19 cellular contexts compared by ENCODE assay signal in genomic region chr16:83915081-83915480, GRCh38. TPM values are rescaled to one million over a fixed set of nuclear protein-coding genes. Genes with fewer than 3 reads are reported as not detected.
DNase-seq lines count a peak whose midpoint lies in the region; ATAC-seq and TF ChIP-seq lines count a peak whose summit lies in the region.
"Had no signal": no experiment of that assay in that cellular context is flagged by ENCODE, and none has a peak within 500 bp of the region (broad histone marks: within the 10 kb centered on the region; RNA-seq: fewer than 3 reads in every experiment).

No MANE protein-coding gene starts in this region.

- no peak overlapping the region for H3K4me3 Mint-ChIP-seq in CD14-positive monocyte
- no peak overlapping the region for H3K4me3 Mint-ChIP-seq in GM23338
- no peak overlapping the region for H3K4me3 Mint-ChIP-seq in nephron progenitor cell
- H3K4me3 Mint-ChIP-seq in endodermal cell, result no peak overlapping the region
- H3K4me3 Mint-ChIP-seq: CD4-positive, CD25-positive, alpha-beta regulatory T cell had no signal

- no peaks in the 10 kb centered on the region for H3K27me3 ChIP-seq in GM23338 (ENCODE audit: insufficient read depth)
- no peaks in the 10 kb centered on the region for H3K27me3 ChIP-seq in aorta (ENCODE audit: control insufficient read depth in 1 of 2, insufficient read depth in 2 of 2, low read length in 1 of 2)
- no peaks in the 10 kb centered on the region for H3K27me3 ChIP-seq in endodermal cell (ENCODE audit: control insufficient read depth, insufficient read depth, low read length, poor library complexity, severe bottlenecking)
- H3K27me3 ChIP-seq: BLaER1 treated with 17β-estradiol and CSF1 and Interleukin-3, amounts not matched to agents 10 nM and 100 nM had no signal

- peaks cover 0 to 5% (median 2%) of the 10 kb centered on the region in 7 donors for H3K9me3 Mint-ChIP-seq in CD14-positive monocyte
- peaks cover 18% of the 10 kb centered on the region for H3K9me3 Mint-ChIP-seq in GM23338
- H3K9me3 Mint-ChIP-seq in nephron progenitor cell, result no peaks in the 10 kb centered on the region
- no peaks in the 10 kb centered on the region for H3K9me3 Mint-ChIP-seq in endodermal cell

- H3K4me1 ChIP-seq in GM23338 (ENCODE audit: insufficient read depth), result no peaks in the 10 kb centered on the region
- H3K4me1 ChIP-seq in aorta (ENCODE audit: control insufficient read depth in 1 of 2, insufficient read depth in 2 of 2, low read length in 2 of 2), result no peaks in the 10 kb centered on the region
- peaks cover 9% of the 10 kb centered on the region for H3K4me1 ChIP-seq in endodermal cell (ENCODE audit: control insufficient read depth, insufficient read depth, low read length)

- H3K27ac Mint-ChIP-seq in CD14-positive monocyte (no peak overlapping the region), GM23338 (no peak overlapping the region), nephron progenitor cell (peak overlapping the region; percentile 78), endodermal cell (no peak overlapping the region)

- peak; percentile 47 for DNase-seq in CD14-positive monocyte (ENCODE audit: low spot score)
- no peak for DNase-seq in GM23338 (ENCODE audit: low spot score)
- no peak for DNase-seq in nephron progenitor cell
- peak in 1 of 2 donors; percentile 71 for DNase-seq in aorta
- no peak for DNase-seq in activated naive CD4-positive, alpha-beta T cell (lab: John Stamatoyannopoulos, UW)
- no peak for DNase-seq in activated CD4-positive, alpha-beta T cell treated with anti-CD3 and anti-CD28 coated beads for 48 hours
- DNase-seq in endodermal cell, result no peak
- DNase-seq: 8988T; CD4-positive, CD25-positive, alpha-beta regulatory T cell; DND-41; EL; GM23248; HCEC 1CT; IMR-90; KBM-7 had no signal

- peaks cover 10% of the 10 kb centered on the region; the same call in 1 of the 2 replicates for H3K36me3 ChIP-seq in GM23338 (ENCODE audit: insufficient read depth)
- H3K36me3 ChIP-seq in aorta (ENCODE audit: control insufficient read depth in 1 of 2, insufficient read depth in 2 of 2, low read length in 1 of 2), result peaks cover 0 to 26% of the 10 kb centered on the region in 2 donors
- H3K36me3 ChIP-seq in endodermal cell (ENCODE audit: control insufficient read depth, insufficient read depth, low read length), result peaks cover 89% of the 10 kb centered on the region

- H3K27ac ChIP-seq in GM23338 (ENCODE audit: low read depth) (0 out of 2 replicates have a peak overlapping the region, but pooled peaks have one; percentile 69), aorta (ENCODE audit: low read depth in 1 of 2, low read length in 2 of 2) (no peak overlapping the region), endodermal cell (ENCODE audit: low read depth, low read length) (no peak overlapping the region)
- H3K27ac ChIP-seq: BLaER1 treated with 17β-estradiol and CSF1 and Interleukin-3, amounts not matched to agents 10 nM and 100 nM; GM23248; HL-60 had no signal

- no peak overlapping the region for H3K9ac ChIP-seq in endodermal cell (ENCODE audit: extremely low read depth, low read length, poor library complexity, severe bottlenecking)
- H3K9ac ChIP-seq: GM23248 had no signal

- no peaks in the 10 kb centered on the region for H3K4me1 Mint-ChIP-seq in CD14-positive monocyte
- peaks cover 2% of the 10 kb centered on the region; the same call in 1 of the 3 replicates for H3K4me1 Mint-ChIP-seq in GM23338
- peaks cover 43% of the 10 kb centered on the region for H3K4me1 Mint-ChIP-seq in nephron progenitor cell
- peaks cover 21% of the 10 kb centered on the region for H3K4me1 Mint-ChIP-seq in endodermal cell

- ATAC-seq in GM23338, result no peak
- ATAC-seq in aorta (ENCODE audit: low FRiP score), result peak; percentile 30
- ATAC-seq: GM12878 had no signal

- TF ChIP-seq CTCF in CD14-positive monocyte (IDR thresholded peaks at IDR 0.05), result no peak
- TF ChIP-seq CTCF in GM23338 (conservative IDR thresholded peaks at IDR 0.05; ENCODE audit: low read depth in 2 of 2), result no peak
- no peak for TF ChIP-seq CTCF in nephron progenitor cell (IDR thresholded peaks at IDR 0.05)
- no peak for TF ChIP-seq CTCF in endodermal cell (conservative IDR thresholded peaks at IDR 0.05)

- H3K9me3 ChIP-seq in aorta (ENCODE audit: control insufficient read depth, low read length) (no peaks in the 10 kb centered on the region), endodermal cell (ENCODE audit: control insufficient read depth, low read length) (no peaks in the 10 kb centered on the region)
- H3K9me3 ChIP-seq: BLaER1 treated with 17β-estradiol and CSF1 and Interleukin-3, amounts not matched to agents 10 nM and 100 nM had no signal

- H3K9me2 ChIP-seq in GM23338 (ENCODE audit: insufficient read depth), result no peaks in the 10 kb centered on the region

- peaks cover 12% of the 10 kb centered on the region; the same call in 1 of the 2 replicates for H3F3A ChIP-seq in GM23338 (replicated peaks; ENCODE audit: low read depth)

- no peak overlapping the region for H2AFZ ChIP-seq in GM23338
- H2AFZ ChIP-seq: GM23248 had no signal

- H4K20me1 ChIP-seq in GM23338 (replicated peaks; ENCODE audit: insufficient read depth), result no peaks in the 10 kb centered on the region; the same call in 1 of the 2 replicates

- H3K27me3 Mint-ChIP-seq in CD14-positive monocyte (ENCODE audit: low read depth in 3 of 3) (no peaks in the 10 kb centered on the region), GM23338 (ENCODE audit: insufficient read depth, low read depth, poor library complexity) (peaks cover 18% of the 10 kb centered on the region), nephron progenitor cell (ENCODE audit: low read depth, poor library complexity) (no peaks in the 10 kb centered on the region), endodermal cell (ENCODE audit: insufficient read depth) (no peaks in the 10 kb centered on the region)
- H3K27me3 Mint-ChIP-seq: CD4-positive, CD25-positive, alpha-beta regulatory T cell had no signal

- intact Hi-C loops in CD14-positive monocyte (cut with micrococcal nuclease) (no loop called here), aorta (cut with DNase I) (no loop called here)

- H3K79me2 ChIP-seq in GM23338 (replicated peaks; ENCODE audit: insufficient read depth), result no peaks in the 10 kb centered on the region

- no peak overlapping the region for H3K4me2 ChIP-seq in GM23338

- H3K4me3 ChIP-seq in GM23338 (no peak overlapping the region), aorta (ENCODE audit: low read length in 2 of 2) (no peak overlapping the region), endodermal cell (ENCODE audit: low read length) (no peak overlapping the region)
- H3K4me3 ChIP-seq: BLaER1 treated with 17β-estradiol and CSF1 and Interleukin-3, amounts not matched to agents 10 nM and 100 nM; GM12878; GM23248 had no signal

- 94% methylated on average over 22 of the region's 22 CpGs for WGBS in aorta, 2 donors
- 95 to 99% methylated on average over 22 of the region's 22 CpGs for WGBS in endodermal cell (ENCODE audit: insufficient coverage in 1 of 2, insufficient read length in 1 of 2), 2 experiments

- H3K36me3 Mint-ChIP-seq in CD14-positive monocyte, result peaks cover 89 to 99% of the 10 kb centered on the region in 2 donors
- H3K36me3 Mint-ChIP-seq in GM23338 (ENCODE audit: low read depth), result peaks cover 88% of the 10 kb centered on the region
- H3K36me3 Mint-ChIP-seq in nephron progenitor cell (ENCODE audit: low read depth), result peaks cover 76% of the 10 kb centered on the region
- peaks cover 95% of the 10 kb centered on the region for H3K36me3 Mint-ChIP-seq in endodermal cell (ENCODE audit: low read depth)

TF ChIP-seq in GM23338, 12 proteins besides CTCF, POLR2A, EP300 and RAD21 (continues in another document):
- TF ChIP-seq STAT1 (IDR thresholded peaks at IDR 0.05; ENCODE audit: unreplicated experiment) (no peak), JUNB (IDR thresholded peaks at IDR 0.05; ENCODE audit: unreplicated experiment) (no peak), POLR2AphosphoS5 (IDR thresholded peaks at IDR 0.05; ENCODE audit: low read depth) (no peak), CREB1 (CRISPR knock-in tag; IDR thresholded peaks at IDR 0.05; ENCODE audit: low read depth) (no peak), ETS1 (IDR thresholded peaks at IDR 0.05) (no peak), EZH2phosphoT487 (IDR thresholded peaks at IDR 0.05; ENCODE audit: unreplicated experiment) (no peak)

RNA-seq across cellular contexts. Expression of gene MLYCD, which starts 16.2 kb away (rescaled TPM):
- polyA plus RNA-seq in CD14-positive monocyte, result 1 to 10 TPM; 1.2 to 1.3 TPM
- 6.5 and 7.2 TPM in 2 replicates for total RNA-seq in GM23338 (2014; rRNA removed; shearing (Covaris generic))
- polyA plus RNA-seq in GM23338 (2016; fragmentation: Nextera tagmentation; extraction: Ambion mirVana), result 2.3 and 3.2 TPM in 2 replicates
- 1 to 10 TPM; 8.6 to 9.2 TPM for total RNA-seq in aorta
- polyA plus RNA-seq in aorta, result 1 to 10 TPM; 1.6 to 5.0 TPM
- total RNA-seq in endodermal cell, result 10 to 100 TPM; 11.1 to 19.0 TPM
- 3.6 TPM for polyA plus RNA-seq in endodermal cell (2013, experiment 1 of 2)
- polyA plus RNA-seq in endodermal cell (2013, experiment 2 of 2), result 3.4 TPM

RNA-seq across cellular contexts. Expression of gene OSGIN1, which starts 38.0 kb away (rescaled TPM):
- polyA plus RNA-seq in CD14-positive monocyte (1 to 10 TPM; 1.8 to 4.0 TPM), GM23338 (2016; fragmentation: Nextera tagmentation; extraction: Ambion mirVana) (0.32 and 0.94 TPM in 2 replicates), aorta (10 to 100 TPM; 10.0 to 13.7 TPM)
- total RNA-seq in GM23338 (2014; rRNA removed; shearing (Covaris generic)), result 0.89 and 1.6 TPM in 2 replicates
- total RNA-seq in aorta (10 to 100 TPM; 10.3 to 13.6 TPM), endodermal cell (1 to 10 TPM; 1.6 to 2.7 TPM)
- polyA plus RNA-seq in endodermal cell (2013, experiment 1 of 2), result 1.0 TPM
- 0.70 TPM for polyA plus RNA-seq in endodermal cell (2013, experiment 2 of 2)

RNA-seq across cellular contexts. Expression of gene NECAB2, which starts 53.0 kb away (rescaled TPM):
- polyA plus RNA-seq in CD14-positive monocyte (1 to 10 TPM in 1 of 2 donors, under 1 TPM in 1; 0.33 to 1.4 TPM), GM23338 (2016; fragmentation: Nextera tagmentation; extraction: Ambion mirVana) (4.5 and 5.1 TPM in 2 replicates), aorta (not detected)
- 1.4 and 1.6 TPM in 2 replicates for total RNA-seq in GM23338 (2014; rRNA removed; shearing (Covaris generic))
- total RNA-seq in aorta (under 1 TPM; 0.23 to 0.75 TPM), endodermal cell (1 to 10 TPM; 2.7 to 3.3 TPM)
- polyA plus RNA-seq in endodermal cell (2013, experiment 1 of 2), result 34.1 TPM
- 29.4 TPM for polyA plus RNA-seq in endodermal cell (2013, experiment 2 of 2)
- total RNA-seq: CD4-positive, CD25-positive, alpha-beta regulatory T cell; GM12878; GM23248; HT1080; IMR-90 had no signal
- polyA plus RNA-seq: CD4-positive, CD25-positive, alpha-beta regulatory T cell; GM12878 had no signal
